In the genomic region with DNA sequence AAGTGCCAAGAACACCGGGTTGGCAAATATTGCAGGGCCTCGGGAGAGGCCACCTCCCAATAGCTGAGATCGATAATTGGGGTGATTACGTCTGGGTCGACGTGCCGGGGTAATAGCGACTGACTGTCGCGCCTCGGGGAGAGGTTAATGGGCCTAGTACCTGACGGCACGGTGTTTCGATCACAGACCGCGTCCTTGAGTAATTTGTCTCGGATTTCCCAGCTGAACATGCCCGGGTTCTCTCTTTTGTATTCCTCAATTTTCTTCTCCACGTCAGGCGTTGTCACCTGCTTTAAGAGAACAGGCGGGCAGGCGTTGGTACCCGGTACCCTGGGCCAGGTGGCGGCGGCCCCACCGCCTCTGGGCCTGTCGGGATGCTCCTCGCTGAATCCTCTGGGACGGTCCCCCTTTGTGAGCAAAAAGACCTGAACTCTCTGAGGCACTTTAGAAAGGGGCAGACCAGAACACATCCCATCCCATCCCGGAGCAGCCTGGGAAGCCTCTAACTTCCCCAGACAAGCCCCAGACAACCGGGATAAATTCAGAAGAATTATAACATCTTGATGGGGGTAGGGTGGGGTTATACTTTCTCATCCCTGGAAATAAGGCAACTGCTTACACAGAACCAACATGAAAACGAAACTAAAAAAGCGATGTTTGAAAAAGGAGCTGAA, we compare ENCODE assay signal across 13 cellular contexts. TPM values are rescaled to one million over a fixed set of nuclear protein-coding genes. Genes with fewer than 3 reads are reported as not detected.
A peak's percentile ranks its signal among the peaks of the same experiment; 100 is the strongest.
DNase-seq lines count a peak whose midpoint lies in the region; ATAC-seq and TF ChIP-seq lines count a peak whose summit lies in the region.
"Had no signal": no experiment of that assay in that cellular context is flagged by ENCODE, and none has a peak within 500 bp of the region (broad histone marks: within the 10 kb centered on the region; RNA-seq: fewer than 3 reads in every experiment).

No MANE protein-coding gene starts in this region.

- intact Hi-C loops in aorta (cut with DNase I), result no loop called here
- intact Hi-C loops in mucosa of descending colon (cut with DNase I, micrococcal nuclease), result no loop called here

- H3K27me3 ChIP-seq in aorta (ENCODE audit: control insufficient read depth in 1 of 2, insufficient read depth in 2 of 2, low read length in 1 of 2), result no peaks in the 10 kb centered on the region

- 10 to 12% methylated on average over 27 to 28 of the region's 33 CpGs for WGBS in mesodermal cell (ENCODE audit: insufficient coverage in 2 of 2), 2 experiments
- 6 to 9% methylated on average over 33 of the region's 33 CpGs for WGBS in aorta, 2 donors

- peaks cover 58% of the 10 kb centered on the region for H3K4me1 Mint-ChIP-seq in stimulated activated naive CD8-positive, alpha-beta T cell treated with anti-CD3 and anti-CD28 coated beads, Interleukin-15, amount 100 ng/mL, for 72 hours
- H3K4me1 Mint-ChIP-seq in central memory CD8-positive, alpha-beta T cell, result peaks cover 18% of the 10 kb centered on the region

- H3K4me1 ChIP-seq in mesodermal cell (ENCODE audit: control insufficient read depth, insufficient read depth, low read length, poor library complexity, severe bottlenecking) (peaks cover 32% of the 10 kb centered on the region), aorta (ENCODE audit: control insufficient read depth in 1 of 2, insufficient read depth in 2 of 2, low read length in 2 of 2) (no peaks in the 10 kb centered on the region), mucosa of descending colon (ENCODE audit: low read depth) (peaks cover 16% of the 10 kb centered on the region)

- no peak overlapping the region for H3K27ac Mint-ChIP-seq in stimulated activated naive CD8-positive, alpha-beta T cell treated with anti-CD3 and anti-CD28 coated beads, Interleukin-15, amount 100 ng/mL, for 72 hours
- H3K27ac Mint-ChIP-seq in central memory CD8-positive, alpha-beta T cell (ENCODE audit: low read depth), result no peak overlapping the region

- DNase-seq in stimulated activated naive CD8-positive, alpha-beta T cell treated with anti-CD3 and anti-CD28 coated beads, Interleukin-15, amount 100 ng/mL, for 72 hours, result no peak
- no peak for DNase-seq in stimulated activated naive CD8-positive, alpha-beta T cell treated with anti-CD3 and anti-CD28 coated beads, Interleukin-15, Interleukin-2, amounts not matched to agents 100 U/mL and 50 U/mL, for 24 hours
- no peak for DNase-seq in central memory CD8-positive, alpha-beta T cell (ENCODE audit: low spot score in 2 of 2)
- DNase-seq in aorta (no peak), mucosa of descending colon (no peak)
- DNase-seq: DND-41, RPMI8226 had no signal

- no peak for ATAC-seq in stimulated activated naive CD8-positive, alpha-beta T cell treated with anti-CD3 and anti-CD28 coated beads, Interleukin-15, amount 100 ng/mL, for 72 hours
- ATAC-seq in stimulated activated naive CD8-positive, alpha-beta T cell treated with anti-CD3 and anti-CD28 coated beads, Interleukin-15, Interleukin-2, amounts not matched to agents 100 U/mL and 50 U/mL, for 24 hours, result no peak
- no peak for ATAC-seq in central memory CD8-positive, alpha-beta T cell (replicated peaks; ENCODE audit: extremely low read depth, poor library complexity, severe bottlenecking)
- ATAC-seq in aorta (ENCODE audit: low FRiP score), result no peak
- no peak for ATAC-seq in HG03095 (IDR thresholded peaks at IDR 0.05; ENCODE audit: unreplicated experiment)
- ATAC-seq in HG03469 (IDR thresholded peaks at IDR 0.05; ENCODE audit: unreplicated experiment), result no peak
- no peak for ATAC-seq in mucosa of descending colon
- ATAC-seq: activated naive CD4-positive, alpha-beta T cell treated with anti-CD3 and anti-CD28 coated beads, Interleukin-2, amount 50 U/mL, for 72 hours; K562 had no signal

- H3K36me3 Mint-ChIP-seq in central memory CD8-positive, alpha-beta T cell (ENCODE audit: insufficient read depth), result peaks cover 9% of the 10 kb centered on the region

- H3K36me3 ChIP-seq in mesodermal cell (ENCODE audit: control insufficient read depth, insufficient read depth, low read length) (no peaks in the 10 kb centered on the region), aorta (ENCODE audit: control insufficient read depth in 1 of 2, insufficient read depth in 2 of 2, low read length in 1 of 2) (no peaks in the 10 kb centered on the region), mucosa of descending colon (ENCODE audit: low read depth) (no peaks in the 10 kb centered on the region)

- peak overlapping the region; percentile 47 for H3K4me3 ChIP-seq in mesodermal cell (ENCODE audit: extremely low read depth, insufficient read depth, low read length, poor library complexity, severe bottlenecking)
- H3K4me3 ChIP-seq in aorta (ENCODE audit: low read length in 2 of 2), result peak overlapping the region; percentile 6 to 46
- H3K4me3 ChIP-seq in mucosa of descending colon, result no peak overlapping the region
- H3K4me3 ChIP-seq: K562, lung had no signal

- peaks cover 100% of the 10 kb centered on the region for H3K27me3 Mint-ChIP-seq in stimulated activated naive CD8-positive, alpha-beta T cell treated with anti-CD3 and anti-CD28 coated beads, Interleukin-15, amount 100 ng/mL, for 72 hours
- H3K27me3 Mint-ChIP-seq in central memory CD8-positive, alpha-beta T cell, result peaks cover 100% of the 10 kb centered on the region

- peak overlapping the region; percentile 79 to 80 for H3K4me3 Mint-ChIP-seq in stimulated activated naive CD8-positive, alpha-beta T cell treated with anti-CD3 and anti-CD28 coated beads, Interleukin-15, amount 100 ng/mL, for 72 hours
- H3K4me3 Mint-ChIP-seq in central memory CD8-positive, alpha-beta T cell, result peak overlapping the region; percentile 64

- peaks cover 7 to 13% of the 10 kb centered on the region in 2 donors for H3K9me3 Mint-ChIP-seq in stimulated activated naive CD8-positive, alpha-beta T cell treated with anti-CD3 and anti-CD28 coated beads, Interleukin-15, amount 100 ng/mL, for 72 hours
- H3K9me3 Mint-ChIP-seq in central memory CD8-positive, alpha-beta T cell, result peaks cover 6% of the 10 kb centered on the region

- no peak for TF ChIP-seq CTCF in mucosa of descending colon (IDR thresholded peaks at IDR 0.05)

- H3K27ac ChIP-seq in mesodermal cell (ENCODE audit: low read depth, low read length, severe bottlenecking) (no peak overlapping the region), aorta (ENCODE audit: low read depth in 1 of 2, low read length in 2 of 2) (no peak overlapping the region)

- H3K9me3 ChIP-seq in mesodermal cell (ENCODE audit: control insufficient read depth, low read length) (no peaks in the 10 kb centered on the region), aorta (ENCODE audit: control insufficient read depth, low read length) (peaks cover 2% of the 10 kb centered on the region), mucosa of descending colon (no peaks in the 10 kb centered on the region)

RNA-seq across cellular contexts. Expression of gene PAX3, which starts 3.3 kb away (rescaled TPM):
- polyA plus RNA-seq in mesodermal cell (2013, experiment 1 of 2), result 13.7 TPM
- polyA plus RNA-seq in mesodermal cell (2013, experiment 2 of 2), result 10.5 TPM
- total RNA-seq in aorta (under 1 TPM in 1 of 2 donors, not detected in 1; 0.60 TPM), mucosa of descending colon (not detected)
- not detected for polyA plus RNA-seq in aorta
- total RNA-seq: activated naive CD4-positive, alpha-beta T cell treated with anti-CD3 and anti-CD28 coated beads, Interleukin-2, amount 50 U/mL, for 72 hours; K562; lung had no signal
- polyA plus RNA-seq: K562, lung had no signal
